Comparison of ENCODE assay signal across 1 cellular context in genomic region chr12:14403711-14404164, GRCh38.
TF ChIP-seq lines count a peak whose summit lies in the region.

No MANE protein-coding gene starts in this region.

TF ChIP-seq in GM23338, 12 proteins besides CTCF, POLR2A, EP300 and RAD21 (continued from another document):
- TF ChIP-seq, protein P1, sequence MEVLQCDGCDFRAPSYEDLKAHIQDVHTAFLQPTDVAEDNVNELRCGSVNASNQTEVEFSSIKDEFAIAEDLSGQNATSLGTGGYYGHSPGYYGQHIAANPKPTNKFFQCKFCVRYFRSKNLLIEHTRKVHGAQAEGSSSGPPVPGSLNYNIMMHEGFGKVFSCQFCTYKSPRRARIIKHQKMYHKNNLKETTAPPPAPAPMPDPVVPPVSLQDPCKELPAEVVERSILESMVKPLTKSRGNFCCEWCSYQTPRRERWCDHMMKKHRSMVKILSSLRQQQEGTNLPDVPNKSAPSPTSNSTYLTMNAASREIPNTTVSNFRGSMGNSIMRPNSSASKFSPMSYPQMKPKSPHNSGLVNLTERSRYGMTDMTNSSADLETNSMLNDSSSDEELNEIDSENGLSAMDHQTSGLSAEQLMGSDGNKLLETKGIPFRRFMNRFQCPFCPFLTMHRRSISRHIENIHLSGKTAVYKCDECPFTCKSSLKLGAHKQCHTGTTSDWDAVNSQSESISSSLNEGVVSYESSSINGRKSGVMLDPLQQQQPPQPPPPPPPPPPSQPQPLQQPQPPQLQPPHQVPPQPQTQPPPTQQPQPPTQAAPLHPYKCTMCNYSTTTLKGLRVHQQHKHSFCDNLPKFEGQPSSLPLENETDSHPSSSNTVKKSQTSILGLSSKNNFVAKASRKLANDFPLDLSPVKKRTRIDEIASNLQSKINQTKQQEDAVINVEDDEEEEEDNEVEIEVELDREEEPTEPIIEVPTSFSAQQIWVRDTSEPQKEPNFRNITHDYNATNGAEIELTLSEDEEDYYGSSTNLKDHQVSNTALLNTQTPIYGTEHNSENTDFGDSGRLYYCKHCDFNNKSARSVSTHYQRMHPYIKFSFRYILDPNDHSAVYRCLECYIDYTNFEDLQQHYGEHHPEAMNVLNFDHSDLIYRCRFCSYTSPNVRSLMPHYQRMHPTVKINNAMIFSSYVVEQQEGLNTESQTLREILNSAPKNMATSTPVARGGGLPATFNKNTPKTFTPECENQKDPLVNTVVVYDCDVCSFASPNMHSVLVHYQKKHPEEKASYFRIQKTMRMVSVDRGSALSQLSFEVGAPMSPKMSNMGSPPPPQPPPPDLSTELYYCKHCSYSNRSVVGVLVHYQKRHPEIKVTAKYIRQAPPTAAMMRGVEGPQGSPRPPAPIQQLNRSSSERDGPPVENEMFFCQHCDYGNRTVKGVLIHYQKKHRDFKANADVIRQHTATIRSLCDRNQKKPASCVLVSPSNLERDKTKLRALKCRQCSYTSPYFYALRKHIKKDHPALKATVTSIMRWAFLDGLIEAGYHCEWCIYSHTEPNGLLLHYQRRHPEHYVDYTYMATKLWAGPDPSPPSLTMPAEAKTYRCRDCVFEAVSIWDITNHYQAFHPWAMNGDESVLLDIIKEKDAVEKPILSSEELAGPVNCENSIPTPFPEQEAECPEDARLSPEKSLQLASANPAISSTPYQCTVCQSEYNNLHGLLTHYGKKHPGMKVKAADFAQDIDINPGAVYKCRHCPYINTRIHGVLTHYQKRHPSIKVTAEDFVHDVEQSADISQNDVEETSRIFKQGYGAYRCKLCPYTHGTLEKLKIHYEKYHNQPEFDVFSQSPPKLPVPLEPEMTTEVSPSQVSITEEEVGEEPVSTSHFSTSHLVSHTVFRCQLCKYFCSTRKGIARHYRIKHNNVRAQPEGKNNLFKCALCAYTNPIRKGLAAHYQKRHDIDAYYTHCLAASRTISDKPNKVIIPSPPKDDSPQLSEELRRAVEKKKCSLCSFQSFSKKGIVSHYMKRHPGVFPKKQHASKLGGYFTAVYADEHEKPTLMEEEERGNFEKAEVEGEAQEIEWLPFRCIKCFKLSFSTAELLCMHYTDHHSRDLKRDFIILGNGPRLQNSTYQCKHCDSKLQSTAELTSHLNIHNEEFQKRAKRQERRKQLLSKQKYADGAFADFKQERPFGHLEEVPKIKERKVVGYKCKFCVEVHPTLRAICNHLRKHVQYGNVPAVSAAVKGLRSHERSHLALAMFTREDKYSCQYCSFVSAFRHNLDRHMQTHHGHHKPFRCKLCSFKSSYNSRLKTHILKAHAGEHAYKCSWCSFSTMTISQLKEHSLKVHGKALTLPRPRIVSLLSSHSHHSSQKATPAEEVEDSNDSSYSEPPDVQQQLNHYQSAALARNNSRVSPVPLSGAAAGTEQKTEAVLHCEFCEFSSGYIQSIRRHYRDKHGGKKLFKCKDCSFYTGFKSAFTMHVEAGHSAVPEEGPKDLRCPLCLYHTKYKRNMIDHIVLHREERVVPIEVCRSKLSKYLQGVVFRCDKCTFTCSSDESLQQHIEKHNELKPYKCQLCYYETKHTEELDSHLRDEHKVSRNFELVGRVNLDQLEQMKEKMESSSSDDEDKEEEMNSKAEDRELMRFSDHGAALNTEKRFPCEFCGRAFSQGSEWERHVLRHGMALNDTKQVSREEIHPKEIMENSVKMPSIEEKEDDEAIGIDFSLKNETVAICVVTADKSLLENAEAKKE (CRISPR knock-in tag; IDR thresholded peaks at IDR 0.05), result no peak
- no peak for TF ChIP-seq ZNF331 (CRISPR knock-in tag; IDR thresholded peaks at IDR 0.05; ENCODE audit: low read depth)
- no peak for TF ChIP-seq CREB1 (CRISPR knock-in tag; IDR thresholded peaks at IDR 0.05; ENCODE audit: low read depth)
